ENCODE assay signal across 26 cellular contexts in genomic region chr17:42584880-42585279, GRCh38. TPM values are rescaled to one million over a fixed set of nuclear protein-coding genes. Genes with fewer than 3 reads are reported as not detected.
DNase-seq lines count a peak whose midpoint lies in the region; ATAC-seq and TF ChIP-seq lines count a peak whose summit lies in the region.
"Had no signal": no experiment of that assay in that cellular context is flagged by ENCODE, and none has a peak within 500 bp of the region (broad histone marks: within the 10 kb centered on the region; RNA-seq: fewer than 3 reads in every experiment).

No MANE protein-coding gene starts in this region.

- no peak overlapping the region for H3K4me3 Mint-ChIP-seq in activated CD4-positive, alpha-beta memory T cell treated with anti-CD3 and anti-CD28 coated beads for 36 hours
- no peak overlapping the region for H3K4me3 Mint-ChIP-seq in activated CD4-positive, alpha-beta memory T cell treated with anti-CD3 and anti-CD28 coated beads, Interleukin-2, amount 10 ng/mL, durations not matched to agents 7 days and 5 days
- no peak overlapping the region for H3K4me3 Mint-ChIP-seq in stimulated activated memory B cell treated with anti-CD40 and anti-IgM and Interleukin-4, amounts not matched to agents 10 μg/mL and 1 μg/mL and 100 μg/mL, for 72 hours
- H3K4me3 Mint-ChIP-seq: activated naive CD8-positive, alpha-beta T cell; B cell had no signal

- H3K9ac ChIP-seq in GM23248 = no peak overlapping the region

- WGBS in esophagus, 2 donors = 69 to 75% methylated on average over 9 of the region's 9 CpGs
- WGBS in prostate gland = 80% methylated on average over 9 of the region's 9 CpGs
- 86 to 91% methylated on average over 9 of the region's 9 CpGs for WGBS in GM23248 (ENCODE audit: low coverage in 1 of 2, low lambda C conversion rate in 2 of 2, missing lambda C conversion rate in 2 of 2), 2 experiments

- no peaks in the 10 kb centered on the region for H3K9me3 ChIP-seq in esophagus (ENCODE audit: control insufficient read depth in 2 of 2, insufficient read depth in 1 of 2, low read depth in 1 of 2, low read length in 1 of 2)
- H3K9me3 ChIP-seq in prostate gland = no peaks in the 10 kb centered on the region
- no peaks in the 10 kb centered on the region for H3K9me3 ChIP-seq in GM23248 (ENCODE audit: low read depth)
- H3K9me3 ChIP-seq: heart right ventricle, mucosa of descending colon, thyroid gland had no signal

- POLR2A ChIA-PET in activated CD4-positive, alpha-beta memory T cell treated with anti-CD3 and anti-CD28 coated beads for 36 hours (lab: Charles Lee) = no interaction called here
- POLR2A ChIA-PET in activated CD4-positive, alpha-beta memory T cell treated with anti-CD3 and anti-CD28 coated beads, Interleukin-2, amount 10 ng/mL, durations not matched to agents 7 days and 5 days (lab: Charles Lee) = no interaction called here

- H3K4me1 ChIP-seq in esophagus (ENCODE audit: control insufficient read depth in 2 of 2, insufficient read depth in 2 of 2, low read length in 1 of 2) (peaks cover 0 to 6% of the 10 kb centered on the region in 2 donors), prostate gland (replicated peaks) (peaks cover 27% of the 10 kb centered on the region), GM23248 (ENCODE audit: insufficient read depth) (no peaks in the 10 kb centered on the region)

- H3K27ac ChIP-seq in esophagus (ENCODE audit: low read depth in 2 of 2, low read length in 1 of 2) (peak overlapping the region; percentile 12 to 87), prostate gland (peak overlapping the region in 1 of 2 donors; percentile 78), GM23248 (no peak overlapping the region)
- H3K27ac ChIP-seq: thyroid gland had no signal

- no peaks in the 10 kb centered on the region for H3K9me2 ChIP-seq in GM23248 (ENCODE audit: insufficient read depth)

- no peaks in the 10 kb centered on the region for H3K9me3 Mint-ChIP-seq in activated CD4-positive, alpha-beta memory T cell treated with anti-CD3 and anti-CD28 coated beads for 36 hours
- H3K9me3 Mint-ChIP-seq in activated CD4-positive, alpha-beta memory T cell treated with anti-CD3 and anti-CD28 coated beads, Interleukin-2, amount 10 ng/mL, durations not matched to agents 7 days and 5 days = no peaks in the 10 kb centered on the region
- H3K9me3 Mint-ChIP-seq in stimulated activated memory B cell treated with anti-CD40 and anti-IgM and Interleukin-4, amounts not matched to agents 10 μg/mL and 1 μg/mL and 100 μg/mL, for 72 hours = no peaks in the 10 kb centered on the region

- ATAC-seq in stimulated activated memory B cell treated with anti-CD40 and anti-IgM and Interleukin-4, amounts not matched to agents 10 μg/mL and 1 μg/mL and 100 μg/mL, for 72 hours = no peak
- no peak for ATAC-seq in HG03520 (IDR thresholded peaks at IDR 0.05; ENCODE audit: unreplicated experiment)
- ATAC-seq: GM12878, mucosa of descending colon, Panc1 had no signal

- no peak overlapping the region for H3K4me3 ChIP-seq in esophagus (ENCODE audit: low read depth in 1 of 2, low read length in 2 of 2)
- H3K4me3 ChIP-seq in prostate gland = no peak overlapping the region
- no peak overlapping the region for H3K4me3 ChIP-seq in GM23248
- H3K4me3 ChIP-seq: GM12878, heart right ventricle, mucosa of descending colon, SK-N-MC, thyroid gland had no signal

- H3K36me3 Mint-ChIP-seq in activated CD4-positive, alpha-beta memory T cell treated with anti-CD3 and anti-CD28 coated beads for 36 hours = peaks cover 30% of the 10 kb centered on the region
- H3K36me3 Mint-ChIP-seq in activated CD4-positive, alpha-beta memory T cell treated with anti-CD3 and anti-CD28 coated beads, Interleukin-2, amount 10 ng/mL, durations not matched to agents 7 days and 5 days (ENCODE audit: low read depth) = peaks cover 71% of the 10 kb centered on the region
- peaks cover 60% of the 10 kb centered on the region for H3K36me3 Mint-ChIP-seq in stimulated activated memory B cell treated with anti-CD40 and anti-IgM and Interleukin-4, amounts not matched to agents 10 μg/mL and 1 μg/mL and 100 μg/mL, for 72 hours

- intact Hi-C loops in activated CD4-positive, alpha-beta memory T cell treated with anti-CD3 and anti-CD28 coated beads for 36 hours (cut with micrococcal nuclease) = no loop called here
- intact Hi-C loops in prostate gland (cut with DNase I) = loop anchor here (10.0 kb wide), 1 partner anchor 180 kb away; the partner anchor contains the start of gene RAMP2

- peak overlapping the region; percentile 8 for H3K27ac Mint-ChIP-seq in activated CD4-positive, alpha-beta memory T cell treated with anti-CD3 and anti-CD28 coated beads for 36 hours
- no peak overlapping the region for H3K27ac Mint-ChIP-seq in activated CD4-positive, alpha-beta memory T cell treated with anti-CD3 and anti-CD28 coated beads, Interleukin-2, amount 10 ng/mL, durations not matched to agents 7 days and 5 days
- H3K27ac Mint-ChIP-seq in stimulated activated memory B cell treated with anti-CD40 and anti-IgM and Interleukin-4, amounts not matched to agents 10 μg/mL and 1 μg/mL and 100 μg/mL, for 72 hours = peak overlapping the region; percentile 24

- H3K4me1 Mint-ChIP-seq in activated CD4-positive, alpha-beta memory T cell treated with anti-CD3 and anti-CD28 coated beads for 36 hours (ENCODE audit: low read depth) = peaks cover 2% of the 10 kb centered on the region
- peaks cover 3% of the 10 kb centered on the region for H3K4me1 Mint-ChIP-seq in activated CD4-positive, alpha-beta memory T cell treated with anti-CD3 and anti-CD28 coated beads, Interleukin-2, amount 10 ng/mL, durations not matched to agents 7 days and 5 days
- peaks cover 35% of the 10 kb centered on the region for H3K4me1 Mint-ChIP-seq in stimulated activated memory B cell treated with anti-CD40 and anti-IgM and Interleukin-4, amounts not matched to agents 10 μg/mL and 1 μg/mL and 100 μg/mL, for 72 hours

- TF ChIP-seq POLR2A in prostate gland (IDR thresholded peaks at IDR 0.05) = no peak

- H3K36me3 ChIP-seq in esophagus (ENCODE audit: control insufficient read depth in 2 of 2, insufficient read depth in 2 of 2, low read length in 1 of 2) (peaks cover 24 to 30% of the 10 kb centered on the region in 2 donors), prostate gland (peaks cover 14 to 30% of the 10 kb centered on the region in 2 donors), GM23248 (ENCODE audit: low read depth) (peaks cover 56% of the 10 kb centered on the region)

- H3K79me2 ChIP-seq in GM23248 (ENCODE audit: insufficient read depth) = peaks cover 22% of the 10 kb centered on the region

- H3K4me2 ChIP-seq in GM23248 (ENCODE audit: unreplicated experiment) = no peak overlapping the region

- 0 out of 2 replicates have a peak, but pooled peaks cover 5% of the 10 kb centered on the region for H3F3A ChIP-seq in GM23248 (ENCODE audit: insufficient read depth)

- in situ Hi-C loops in GM23248 (cut with MboI) = no loop called here

- H3K27me3 ChIP-seq in esophagus (ENCODE audit: control insufficient read depth in 1 of 2, insufficient read depth in 2 of 2, low read length in 2 of 2) (no peaks in the 10 kb centered on the region), prostate gland (replicated peaks; ENCODE audit: insufficient read depth) (no peaks in the 10 kb centered on the region), GM23248 (replicated peaks; ENCODE audit: insufficient read depth) (no peaks in the 10 kb centered on the region)
- H3K27me3 ChIP-seq: heart right ventricle, thyroid gland had no signal

- H2AFZ ChIP-seq in GM23248 = no peak overlapping the region

- H3K27me3 Mint-ChIP-seq in activated CD4-positive, alpha-beta memory T cell treated with anti-CD3 and anti-CD28 coated beads for 36 hours = no peaks in the 10 kb centered on the region
- no peaks in the 10 kb centered on the region for H3K27me3 Mint-ChIP-seq in activated CD4-positive, alpha-beta memory T cell treated with anti-CD3 and anti-CD28 coated beads, Interleukin-2, amount 10 ng/mL, durations not matched to agents 7 days and 5 days
- H3K27me3 Mint-ChIP-seq in stimulated activated memory B cell treated with anti-CD40 and anti-IgM and Interleukin-4, amounts not matched to agents 10 μg/mL and 1 μg/mL and 100 μg/mL, for 72 hours = no peaks in the 10 kb centered on the region
- H3K27me3 Mint-ChIP-seq: activated naive CD8-positive, alpha-beta T cell; B cell had no signal

- no peak for DNase-seq in activated CD4-positive, alpha-beta memory T cell treated with anti-CD3 and anti-CD28 coated beads for 36 hours
- DNase-seq in activated CD4-positive, alpha-beta memory T cell treated with anti-CD3 and anti-CD28 coated beads, Interleukin-2, amount 10 ng/mL, durations not matched to agents 7 days and 5 days = no peak
- peak; percentile 71 for DNase-seq in NOMO-1 treated with DMSO at 0.1 percent for 48 hours (lab: John Stamatoyannopoulos, UW; ENCODE audit: unreplicated experiment)
- DNase-seq in prostate gland (ENCODE audit: low spot score) = no peak
- DNase-seq in GM23248 = no peak
- DNase-seq: activated CD4-positive, CD25-positive, alpha-beta regulatory T cell; central memory CD4-positive, alpha-beta T cell; DND-41; foreskin fibroblast; HCEC 1CT; heart right ventricle; mucosa of descending colon; NCI-H1105; NCI-H2081 treated with DMSO at 0.1 percent for 48 hours; posterior cingulate gyrus; stimulated activated CD4-positive, alpha-beta T cell treated with anti-CD3 and anti-CD28 coated beads, Interleukin-2, amount 100 ng/mL, for 24 hours; stimulated activated naive CD4-positive, alpha-beta T cell; thyroid gland had no signal

- H4K20me1 ChIP-seq in GM23248 (ENCODE audit: insufficient read depth) = no peaks in the 10 kb centered on the region

- no peak for TF ChIP-seq CTCF in prostate gland (IDR thresholded peaks at IDR 0.05)

- CTCF ChIA-PET in activated CD4-positive, alpha-beta memory T cell treated with anti-CD3 and anti-CD28 coated beads for 36 hours (lab: Charles Lee) = no interaction called here
- CTCF ChIA-PET in activated CD4-positive, alpha-beta memory T cell treated with anti-CD3 and anti-CD28 coated beads, Interleukin-2, amount 10 ng/mL, durations not matched to agents 7 days and 5 days (lab: Charles Lee) = no interaction called here

RNA-seq across cellular contexts. Expression of gene PSMC3IP, which starts 7.4 kb away (rescaled TPM):
- 10 to 100 TPM; 26.4 to 29.4 TPM for total RNA-seq in activated CD4-positive, alpha-beta memory T cell treated with anti-CD3 and anti-CD28 coated beads for 36 hours
- 10 to 100 TPM; 14.7 to 16.1 TPM for total RNA-seq in activated CD4-positive, alpha-beta memory T cell treated with anti-CD3 and anti-CD28 coated beads, Interleukin-2, amount 10 ng/mL, durations not matched to agents 7 days and 5 days
- polyA plus RNA-seq in esophagus = 1 to 10 TPM; 6.4 to 7.2 TPM
- 10 to 100 TPM in 1 of 2 donors, 1 to 10 TPM in 1; 2.9 to 11.2 TPM for total RNA-seq in prostate gland
- total RNA-seq in GM23248 (2014; rRNA removed; shearing (Covaris generic)) = 8.2 and 8.9 TPM in 2 replicates
- polyA plus RNA-seq in GM23248 (2016; fragmentation: Nextera tagmentation; extraction: Ambion mirVana) = 11.1 and 12.0 TPM in 2 replicates

RNA-seq across cellular contexts. Expression of gene MLX, which starts 18.0 kb away (rescaled TPM):
- total RNA-seq in activated CD4-positive, alpha-beta memory T cell treated with anti-CD3 and anti-CD28 coated beads for 36 hours = 10 to 100 TPM; 38.4 to 39.7 TPM
- total RNA-seq in activated CD4-positive, alpha-beta memory T cell treated with anti-CD3 and anti-CD28 coated beads, Interleukin-2, amount 10 ng/mL, durations not matched to agents 7 days and 5 days = 10 to 100 TPM; 52.2 to 53.8 TPM
- 10 to 100 TPM; 36.8 to 38.3 TPM for polyA plus RNA-seq in esophagus
- total RNA-seq in prostate gland = 10 to 100 TPM; 28.1 to 52.3 TPM
- 29.3 and 30.8 TPM in 2 replicates for total RNA-seq in GM23248 (2014; rRNA removed; shearing (Covaris generic))
- polyA plus RNA-seq in GM23248 (2016; fragmentation: Nextera tagmentation; extraction: Ambion mirVana) = 37.0 and 39.3 TPM in 2 replicates

RNA-seq across cellular contexts. Expression of gene COASY, which starts 22.9 kb away (rescaled TPM):
- total RNA-seq in activated CD4-positive, alpha-beta memory T cell treated with anti-CD3 and anti-CD28 coated beads for 36 hours = 100 to 1,000 TPM in 1 of 2 experiments, 10 to 100 TPM in 1; 92.8 to 103 TPM
- total RNA-seq in activated CD4-positive, alpha-beta memory T cell treated with anti-CD3 and anti-CD28 coated beads, Interleukin-2, amount 10 ng/mL, durations not matched to agents 7 days and 5 days = 10 to 100 TPM; 80.1 to 84.3 TPM
- 10 to 100 TPM; 58.2 to 62.1 TPM for polyA plus RNA-seq in esophagus
- 10 to 100 TPM; 52.6 to 80.5 TPM for total RNA-seq in prostate gland
- total RNA-seq in GM23248 (2014; rRNA removed; shearing (Covaris generic)) = 19.2 and 22.7 TPM in 2 replicates
- 50.1 and 56.9 TPM in 2 replicates for polyA plus RNA-seq in GM23248 (2016; fragmentation: Nextera tagmentation; extraction: Ambion mirVana)

RNA-seq across cellular contexts. Expression of gene RETREG3, which starts 24.3 kb away (rescaled TPM):
- 10 to 100 TPM; 33.7 to 35.3 TPM for total RNA-seq in activated CD4-positive, alpha-beta memory T cell treated with anti-CD3 and anti-CD28 coated beads for 36 hours
- 10 to 100 TPM; 73.9 to 75.5 TPM for total RNA-seq in activated CD4-positive, alpha-beta memory T cell treated with anti-CD3 and anti-CD28 coated beads, Interleukin-2, amount 10 ng/mL, durations not matched to agents 7 days and 5 days
- polyA plus RNA-seq in esophagus (10 to 100 TPM; 15.3 to 28.5 TPM), GM23248 (2016; fragmentation: Nextera tagmentation; extraction: Ambion mirVana) (36.3 and 38.0 TPM in 2 replicates)
- 100 to 1,000 TPM in 1 of 2 donors, 10 to 100 TPM in 1; 92.8 to 126 TPM for total RNA-seq in prostate gland
- 54.8 and 66.7 TPM in 2 replicates for total RNA-seq in GM23248 (2014; rRNA removed; shearing (Covaris generic))

RNA-seq across cellular contexts. Expression of gene TUBG1, which starts 24.6 kb away (rescaled TPM):
- 100 to 1,000 TPM in 1 of 2 experiments, 10 to 100 TPM in 1; 92.6 to 101 TPM for total RNA-seq in activated CD4-positive, alpha-beta memory T cell treated with anti-CD3 and anti-CD28 coated beads for 36 hours
- total RNA-seq in activated CD4-positive, alpha-beta memory T cell treated with anti-CD3 and anti-CD28 coated beads, Interleukin-2, amount 10 ng/mL, durations not matched to agents 7 days and 5 days = 10 to 100 TPM; 53.3 to 56.3 TPM
- polyA plus RNA-seq in esophagus = 10 to 100 TPM; 27.2 to 49.9 TPM
- 10 to 100 TPM; 38.7 to 78.4 TPM for total RNA-seq in prostate gland
- total RNA-seq in GM23248 (2014; rRNA removed; shearing (Covaris generic)) = 42.5 and 53.0 TPM in 2 replicates
- polyA plus RNA-seq in GM23248 (2016; fragmentation: Nextera tagmentation; extraction: Ambion mirVana) = 91.4 and 95.3 TPM in 2 replicates
